14 cellular contexts compared by ENCODE assay signal in genomic region chr12:10027311-10028099, GRCh38. TPM values are rescaled to one million over a fixed set of nuclear protein-coding genes. Genes with fewer than 3 reads are reported as not detected.
DNase-seq lines count a peak whose midpoint lies in the region; ATAC-seq, FAIRE-seq and TF ChIP-seq lines count a peak whose summit lies in the region.
"Had no signal": no experiment of that assay in that cellular context is flagged by ENCODE, and none has a peak within 500 bp of the region (broad histone marks: within the 10 kb centered on the region; RNA-seq: fewer than 3 reads in every experiment).

No MANE protein-coding gene starts in this region.

- H3K4me1 ChIP-seq in A549 (peaks cover 13% of the 10 kb centered on the region; the same call in 2 of the 3 replicates), foreskin keratinocyte (peaks cover 10% of the 10 kb centered on the region), neural progenitor cell (no peaks in the 10 kb centered on the region)

- no peak overlapping the region for H3K27ac ChIP-seq in A549
- peak overlapping the region; percentile 96 for H3K27ac ChIP-seq in HL-60 (replicated peaks)
- no peak overlapping the region for H3K27ac ChIP-seq in foreskin keratinocyte
- H3K27ac ChIP-seq in neural progenitor cell, result no peak overlapping the region

- ATAC-seq in A549, result peak; percentile 47 to 79; a peak in 4 of 6 replicates
- peak; percentile 43 for ATAC-seq in foreskin keratinocyte

- H3K4me1 Mint-ChIP-seq in neural progenitor cell, result no peaks in the 10 kb centered on the region
- H3K4me1 Mint-ChIP-seq: activated CD4-positive, alpha-beta T cell treated with anti-CD3 and anti-CD28 coated beads, Interleukin-2, amount 10 ng/mL, durations not matched to agents 24 days and 14 days; activated naive CD4-positive, alpha-beta T cell treated with anti-CD3 and anti-CD28 coated beads, Interleukin-2, amount 50 U/mL, for 24 hours had no signal

- peak in 1 of 2 experiments; percentile 38 for DNase-seq in A549 (ENCODE audit: low read depth in 1 of 2, low spot score in 1 of 2)
- DNase-seq in HL-60 (ENCODE audit: low read depth in 1 of 2, low spot score in 1 of 2), result peak; percentile 94 to 97
- DNase-seq in SKM-1 treated with dmso at 0.1 percent for 144 hours (lab: John Stamatoyannopoulos, UW; ENCODE audit: unreplicated experiment), result peak; percentile 63
- peak; percentile 60 to 65 for DNase-seq in foreskin keratinocyte
- no peak for DNase-seq in HPDE6-E6E7 (ENCODE audit: extremely low spot score)
- DNase-seq in neural progenitor cell (ENCODE audit: low spot score), result no peak
- no peak for DNase-seq in activated CD4-positive, alpha-beta T cell treated with anti-CD3 and anti-CD28 coated beads for 1 hour
- DNase-seq in NCI-H1436 (lab: John Stamatoyannopoulos, UW), result no peak
- DNase-seq: activated CD4-positive, alpha-beta T cell treated with anti-CD3 and anti-CD28 coated beads, Interleukin-2, amount 10 ng/mL, durations not matched to agents 24 days and 14 days; effector CD8-positive, alpha-beta T cell; NCI-H187 treated with DMSO at 0.1 percent for 48 hours; RPMI8226 had no signal

- CTCF ChIA-PET in A549 (lab: Yijun Ruan, JAX), result interaction anchor here (0.5 kb wide), 1 partner anchor 402 kb away, joined by 3 read pairs; no protein-coding TSS in a partner anchor

- H3K4me3 ChIP-seq in A549 (no peak overlapping the region), HL-60 (replicated peaks; ENCODE audit: insufficient read depth, low read length) (peak overlapping the region; percentile 25), neural progenitor cell (no peak overlapping the region)

- H2AFZ ChIP-seq in neural progenitor cell (replicated peaks), result no peak overlapping the region

- H3K36me3 Mint-ChIP-seq in neural progenitor cell, result no peaks in the 10 kb centered on the region
- H3K36me3 Mint-ChIP-seq: activated naive CD4-positive, alpha-beta T cell treated with anti-CD3 and anti-CD28 coated beads, Interleukin-2, amount 50 U/mL, for 24 hours had no signal

- POLR2A ChIA-PET in A549 (lab: Yijun Ruan, JAX), result no interaction called here

- TF ChIP-seq EP300 in A549 (IDR thresholded peaks at IDR 0.05), result no peak

- 51% methylated on average over 7 of the region's 7 CpGs for WGBS in A549 (ENCODE audit: missing lambda C conversion rate)

- no peak for FAIRE-seq in A549 (lab: Jason Lieb, UNC)

- H3K9me3 ChIP-seq in A549 (no peaks in the 10 kb centered on the region), neural progenitor cell (ENCODE audit: low read depth) (no peaks in the 10 kb centered on the region)

- H3K79me2 ChIP-seq in neural progenitor cell (ENCODE audit: low read depth), result no peaks in the 10 kb centered on the region

- H3K27ac Mint-ChIP-seq in neural progenitor cell, result no peak overlapping the region
- H3K27ac Mint-ChIP-seq: activated CD4-positive, alpha-beta T cell treated with anti-CD3 and anti-CD28 coated beads, Interleukin-2, amount 10 ng/mL, durations not matched to agents 24 days and 14 days; activated naive CD4-positive, alpha-beta T cell treated with anti-CD3 and anti-CD28 coated beads, Interleukin-2, amount 50 U/mL, for 24 hours had no signal

- TF ChIP-seq POLR2A in A549 (IDR thresholded peaks at IDR 0.05; ENCODE audit: low read length), result no peak

- no peaks in the 10 kb centered on the region for H3F3A ChIP-seq in neural progenitor cell (ENCODE audit: low read depth)

- H3K4me3 Mint-ChIP-seq in neural progenitor cell, result no peak overlapping the region
- H3K4me3 Mint-ChIP-seq: activated CD4-positive, alpha-beta T cell treated with anti-CD3 and anti-CD28 coated beads, Interleukin-2, amount 10 ng/mL, durations not matched to agents 24 days and 14 days; activated naive CD4-positive, alpha-beta T cell treated with anti-CD3 and anti-CD28 coated beads, Interleukin-2, amount 50 U/mL, for 24 hours had no signal

- no peak overlapping the region for H3K9ac ChIP-seq in neural progenitor cell

- H3K27me3 ChIP-seq in HL-60 (ENCODE audit: insufficient read depth, poor library complexity, severe bottlenecking) (no peaks in the 10 kb centered on the region), foreskin keratinocyte (no peaks in the 10 kb centered on the region), neural progenitor cell (no peaks in the 10 kb centered on the region)

- TF ChIP-seq RAD21 in A549 (conservative IDR thresholded peaks at IDR 0.05 in 1 of 2, IDR thresholded peaks at IDR 0.05 in 1 of 2), result no peak

- H4K20me1 ChIP-seq in neural progenitor cell (ENCODE audit: low read depth), result no peaks in the 10 kb centered on the region

- TF ChIP-seq CTCF in A549 (IDR thresholded peaks at IDR 0.05), result no peak
- no peak for TF ChIP-seq CTCF in HL-60 (IDR thresholded peaks at IDR 0.05; ENCODE audit: insufficient read depth, low read length)
- no peak for TF ChIP-seq CTCF in foreskin keratinocyte (conservative IDR thresholded peaks at IDR 0.05)
- no peak for TF ChIP-seq CTCF in neural progenitor cell (IDR thresholded peaks at IDR 0.05)

- H3K27me3 Mint-ChIP-seq in neural progenitor cell (ENCODE audit: insufficient read depth, low read depth), result peaks cover 4% of the 10 kb centered on the region
- H3K27me3 Mint-ChIP-seq: activated naive CD4-positive, alpha-beta T cell treated with anti-CD3 and anti-CD28 coated beads, Interleukin-2, amount 50 U/mL, for 24 hours had no signal

- H3K9me3 Mint-ChIP-seq in neural progenitor cell, result no peaks in the 10 kb centered on the region
- H3K9me3 Mint-ChIP-seq: activated CD4-positive, alpha-beta T cell treated with anti-CD3 and anti-CD28 coated beads, Interleukin-2, amount 10 ng/mL, durations not matched to agents 24 days and 14 days; activated naive CD4-positive, alpha-beta T cell treated with anti-CD3 and anti-CD28 coated beads, Interleukin-2, amount 50 U/mL, for 24 hours had no signal

- H3K36me3 ChIP-seq in neural progenitor cell, result no peaks in the 10 kb centered on the region

- H3K4me2 ChIP-seq in A549, result peak overlapping the region; percentile 19
- H3K4me2 ChIP-seq in neural progenitor cell, result no peak overlapping the region

TF ChIP-seq in A549, 52 proteins besides CTCF, POLR2A, EP300 and RAD21:
- TF ChIP-seq GATA3 (IDR thresholded peaks at IDR 0.05; ENCODE audit: borderline replicate concordance), result no peak

RNA-seq across cellular contexts. Expression of gene CLEC9A, which starts 3.0 kb away (rescaled TPM):
- polyA plus RNA-seq in A549 (2011; rRNA removed) (not detected in 2 replicates), A549 (2017; fragmentation: RNase III; extraction: RNeasy Plus Mini Kit Qiagen cat#74134 plus additional on column Dnase treatment) (not detected in 3 replicates), foreskin keratinocyte (not detected in 2 replicates)
- not detected in 2 replicates for polyA plus RNA-seq in A549 (2012; cell fraction: cytosol; rRNA removed)
- polyA plus RNA-seq in A549 (2012; cell fraction: nucleus; rRNA removed), result not detected in 2 replicates
- not detected in 2 replicates for polyA minus RNA-seq in A549 (2011; rRNA and poly(A)+ RNA removed)
- total RNA-seq in foreskin keratinocyte (not detected in 2 replicates), neural progenitor cell (ENCODE audit: low replicate concordance) (not detected in 2 replicates)
- total RNA-seq: activated CD4-positive, alpha-beta T cell treated with anti-CD3 and anti-CD28 coated beads, Interleukin-2, amount 10 ng/mL, durations not matched to agents 24 days and 14 days; temporal lobe had no signal

RNA-seq across cellular contexts. Expression of gene CLEC12B, which starts 17.1 kb away (rescaled TPM):
- not detected in 2 replicates for polyA plus RNA-seq in A549 (2011; rRNA removed)
- not detected in 2 replicates for polyA plus RNA-seq in A549 (2012; cell fraction: cytosol; rRNA removed)
- not detected in 2 replicates for polyA plus RNA-seq in A549 (2012; cell fraction: nucleus; rRNA removed)
- not detected in 3 replicates for polyA plus RNA-seq in A549 (2017; fragmentation: RNase III; extraction: RNeasy Plus Mini Kit Qiagen cat#74134 plus additional on column Dnase treatment)
- polyA minus RNA-seq in A549 (2011; rRNA and poly(A)+ RNA removed), result not detected in 2 replicates
- not detected in 2 replicates for total RNA-seq in foreskin keratinocyte
- not detected in 2 replicates for polyA plus RNA-seq in foreskin keratinocyte
- not detected in 2 replicates for total RNA-seq in neural progenitor cell (ENCODE audit: low replicate concordance)
- total RNA-seq: activated CD4-positive, alpha-beta T cell treated with anti-CD3 and anti-CD28 coated beads, Interleukin-2, amount 10 ng/mL, durations not matched to agents 24 days and 14 days; temporal lobe had no signal

RNA-seq across cellular contexts. Expression of gene CLEC1B, which starts 28.6 kb away (rescaled TPM):
- polyA plus RNA-seq in A549 (2011; rRNA removed) (not detected in 2 replicates), A549 (2017; fragmentation: RNase III; extraction: RNeasy Plus Mini Kit Qiagen cat#74134 plus additional on column Dnase treatment) (not detected in 3 replicates), foreskin keratinocyte (not detected in 2 replicates)
- polyA plus RNA-seq in A549 (2012; cell fraction: cytosol; rRNA removed), result not detected in 2 replicates
- polyA plus RNA-seq in A549 (2012; cell fraction: nucleus; rRNA removed), result not detected in 2 replicates
- polyA minus RNA-seq in A549 (2011; rRNA and poly(A)+ RNA removed), result not detected in 2 replicates
- total RNA-seq in foreskin keratinocyte (not detected in 2 replicates), neural progenitor cell (ENCODE audit: low replicate concordance) (not detected in 2 replicates)
- total RNA-seq: activated CD4-positive, alpha-beta T cell treated with anti-CD3 and anti-CD28 coated beads, Interleukin-2, amount 10 ng/mL, durations not matched to agents 24 days and 14 days; temporal lobe had no signal

RNA-seq across cellular contexts. Expression of gene CLEC12A, which starts 56.3 kb away (rescaled TPM):
- polyA plus RNA-seq in A549 (2011; rRNA removed) (not detected in 2 replicates), A549 (2017; fragmentation: RNase III; extraction: RNeasy Plus Mini Kit Qiagen cat#74134 plus additional on column Dnase treatment) (not detected in 3 replicates), foreskin keratinocyte (not detected in 2 replicates)
- not detected in 2 replicates for polyA plus RNA-seq in A549 (2012; cell fraction: cytosol; rRNA removed)
- polyA plus RNA-seq in A549 (2012; cell fraction: nucleus; rRNA removed), result not detected in 2 replicates
- not detected in 2 replicates for polyA minus RNA-seq in A549 (2011; rRNA and poly(A)+ RNA removed)
- total RNA-seq in foreskin keratinocyte (not detected in 2 replicates), neural progenitor cell (ENCODE audit: low replicate concordance) (not detected in 2 replicates)
- total RNA-seq: activated CD4-positive, alpha-beta T cell treated with anti-CD3 and anti-CD28 coated beads, Interleukin-2, amount 10 ng/mL, durations not matched to agents 24 days and 14 days had no signal

Comparison
In these comparisons a context has a peak if more than half of its experiments do, and no peak if none do; other contexts are left out.
1. DNase-seq: peak in HL-60 (2 of 2), SKM-1 treated with dmso at 0.1 percent for 144 hours (single experiment) and foreskin keratinocyte (2 of 2); none in HPDE6-E6E7 (single experiment), neural progenitor cell (single experiment), activated CD4-positive, alpha-beta T cell treated with anti-CD3 and anti-CD28 coated beads for 1 hour (single experiment) and NCI-H1436 (single experiment).